15 cellular contexts compared by ENCODE assay signal in the genomic region with DNA sequence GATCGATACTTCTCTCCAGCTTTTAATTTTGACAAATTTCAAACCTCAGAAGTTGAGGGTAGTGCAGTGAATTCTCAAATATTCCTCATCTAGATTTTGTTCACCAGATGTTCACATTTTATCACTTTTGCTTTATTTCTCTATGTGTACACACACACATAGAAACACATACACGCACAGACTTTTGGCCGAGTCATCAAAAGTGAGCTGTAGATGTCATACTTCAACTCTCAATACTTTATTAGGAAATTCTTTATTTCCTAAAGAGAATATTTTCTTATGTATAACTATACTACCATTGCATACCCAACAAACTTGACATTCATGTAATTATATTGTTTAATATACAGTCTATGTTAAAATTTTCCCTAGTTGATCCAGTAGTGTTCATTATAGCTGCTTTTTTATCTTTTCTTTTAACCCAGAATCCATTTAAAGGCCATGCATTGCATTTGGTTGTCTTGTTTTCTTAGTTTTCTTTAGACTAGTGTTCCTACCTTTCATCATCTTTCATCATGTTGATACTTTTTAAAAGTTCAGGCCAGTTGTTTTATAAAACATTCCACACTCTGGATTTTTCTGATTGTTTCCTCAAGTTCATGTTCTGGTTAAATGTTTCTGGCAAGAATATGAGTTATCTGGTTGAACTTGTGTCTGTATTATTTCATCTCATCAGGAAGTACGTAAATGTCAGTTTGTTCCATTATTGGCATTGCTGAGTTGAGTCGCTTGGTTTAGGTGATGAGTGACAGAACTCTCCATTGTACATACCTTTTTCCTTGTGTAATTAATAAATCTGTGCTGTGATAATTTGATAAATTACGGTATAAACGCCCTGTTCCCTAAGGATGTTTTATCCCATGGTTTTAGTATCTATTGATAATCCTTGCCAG.
"Had no signal": no experiment of that assay in that cellular context is flagged by ENCODE, and none has a peak within 500 bp of the region (broad histone marks: within the 10 kb centered on the region; RNA-seq: fewer than 3 reads in every experiment).

No MANE protein-coding gene starts in this region.

- FAIRE-seq: astrocyte, bronchial epithelial cell, endometrium had no signal

- H3K27me3 Mint-ChIP-seq: natural killer cell treated with Interleukin-12 subunit alpha and Interleukin-12 subunit beta and Interleukin-15 and Interleukin-18, amount 100 ng/mL, for 72 hours; stimulated activated memory B cell treated with anti-CD40 and anti-IgM and Interleukin-4, amounts not matched to agents 10 μg/mL and 1 μg/mL and 100 μg/mL, for 72 hours had no signal

- H3K27ac Mint-ChIP-seq: stimulated activated memory B cell treated with anti-CD40 and anti-IgM and Interleukin-4, amounts not matched to agents 10 μg/mL and 1 μg/mL and 100 μg/mL, for 72 hours; T-helper 1 cell treated with Interleukin-12 subunit alpha and Interleukin-12 subunit beta and Interleukin-4 antibody, amounts not matched to agents 30 μg/mL and 1 μg/mL, for 36 hours; WTC11 had no signal

- DNase-seq: activated CD4-positive, alpha-beta T cell treated with anti-CD3 and anti-CD28 coated beads, Interleukin-2, amount 50 U/mL, for 1 hour; activated gamma-delta T cell; foreskin melanocyte; mesendoderm; retina; trophoblast cell had no signal

- H3K27me3 ChIP-seq: suprapubic skin had no signal

- H3K9me3 Mint-ChIP-seq: natural killer cell treated with Interleukin-12 subunit alpha and Interleukin-12 subunit beta and Interleukin-15 and Interleukin-18, amount 100 ng/mL, for 72 hours; stimulated activated memory B cell treated with anti-CD40 and anti-IgM and Interleukin-4, amounts not matched to agents 10 μg/mL and 1 μg/mL and 100 μg/mL, for 72 hours; T-helper 1 cell treated with Interleukin-12 subunit alpha and Interleukin-12 subunit beta and Interleukin-4 antibody, amounts not matched to agents 30 μg/mL and 1 μg/mL, for 36 hours; WTC11 had no signal

- H3K4me3 ChIP-seq: suprapubic skin had no signal

- H3K4me1 ChIP-seq: suprapubic skin had no signal

- H3K9me3 ChIP-seq: suprapubic skin had no signal

- ATAC-seq: esophagus mucosa; natural killer cell treated with Interleukin-12 subunit alpha and Interleukin-12 subunit beta and Interleukin-15 and Interleukin-18, amount 100 ng/mL, for 72 hours; stimulated activated memory B cell treated with anti-CD40 and anti-IgM and Interleukin-4, amounts not matched to agents 10 μg/mL and 1 μg/mL and 100 μg/mL, for 72 hours; WTC11 had no signal

- H3K4me3 Mint-ChIP-seq: natural killer cell treated with Interleukin-12 subunit alpha and Interleukin-12 subunit beta and Interleukin-15 and Interleukin-18, amount 100 ng/mL, for 72 hours; stimulated activated memory B cell treated with anti-CD40 and anti-IgM and Interleukin-4, amounts not matched to agents 10 μg/mL and 1 μg/mL and 100 μg/mL, for 72 hours; T-helper 1 cell treated with Interleukin-12 subunit alpha and Interleukin-12 subunit beta and Interleukin-4 antibody, amounts not matched to agents 30 μg/mL and 1 μg/mL, for 36 hours; WTC11 had no signal

- H3K27ac ChIP-seq: suprapubic skin had no signal
